8 cellular contexts compared by ENCODE assay signal in genomic region chr13:36736119-36736726, GRCh38.
DNase-seq lines count a peak whose midpoint lies in the region; ATAC-seq and TF ChIP-seq lines count a peak whose summit lies in the region.

No MANE protein-coding gene starts in this region.

- no peak for TF ChIP-seq POLR2A in gastrocnemius medialis (IDR thresholded peaks at IDR 0.05)

- H3K27ac ChIP-seq in C4-2B (no peak overlapping the region), gastrocnemius medialis (no peak overlapping the region)

- no peaks in the 10 kb centered on the region for H3K36me3 ChIP-seq in gastrocnemius medialis

- in situ Hi-C loops in gastrocnemius medialis (cut with MboI; ENCODE audit: low sequenced_read_pairs in 4 of 4) = loop anchor here in 3 of 4 donors (25.0 kb wide), 3 partner anchors 324 to 749 kb away; partner anchors contain the start of gene CCDC169 (in 1 of the 3)

- no peaks in the 10 kb centered on the region for H3K27me3 ChIP-seq in gastrocnemius medialis

- intact Hi-C loops in head of caudate nucleus (cut with DNase I) = loop anchor here (5.0 kb wide), 1 partner anchor 454 kb away; no protein-coding TSS in a partner anchor
- intact Hi-C loops in gastrocnemius medialis (cut with DNase I; ENCODE audit: low total_unique reads) = loop anchor here (2.0 kb wide), 1 partner anchor 453 kb away; no protein-coding TSS in a partner anchor

- no peaks in the 10 kb centered on the region for H3K9me3 ChIP-seq in gastrocnemius medialis

- peak; percentile 74 for TF ChIP-seq CTCF in C4-2B (conservative IDR thresholded peaks at IDR 0.05)
- peak; percentile 36 to 63 (median 54) for TF ChIP-seq CTCF in gastrocnemius medialis (IDR thresholded peaks at IDR 0.05 in 4 of 5, conservative IDR thresholded peaks at IDR 0.05 in 1 of 5)

- ATAC-seq in gastrocnemius medialis = no peak
- no peak for ATAC-seq in GM19023 (IDR thresholded peaks at IDR 0.05; ENCODE audit: unreplicated experiment)

- peak; percentile 2 for DNase-seq in GM19238 (ENCODE audit: insufficient read length, low spot score)
- DNase-seq in NCI-H69 (lab: John Stamatoyannopoulos, UW) = peak; percentile 70
- peak; percentile 3 for DNase-seq in activated T-helper 9 cell treated with anti-CD3 and anti-CD28 coated beads, Interleukin-2, amount 50 U/mL, for 16 hours (ENCODE audit: low read depth)
- DNase-seq in head of caudate nucleus = peak in 40 of 42 donors; percentile 2 to 88 (median 64)
- no peak for DNase-seq in gastrocnemius medialis
- DNase-seq in OCI-M2 (lab: John Stamatoyannopoulos, UW; ENCODE audit: unreplicated experiment) = no peak

- no peaks in the 10 kb centered on the region for H3K4me1 ChIP-seq in gastrocnemius medialis

- no peak overlapping the region for H3K4me3 ChIP-seq in gastrocnemius medialis

Comparison
In these comparisons a context has a peak if more than half of its experiments do, and no peak if none do; other contexts are left out.
1. DNase-seq: peak in GM19238 (single experiment), NCI-H69 (single experiment), activated T-helper 9 cell treated with anti-CD3 and anti-CD28 coated beads, Interleukin-2, amount 50 U/mL, for 16 hours (single experiment) and head of caudate nucleus (40 of 42); none in gastrocnemius medialis (0 of 2) and OCI-M2 (single experiment).